In the genomic region with DNA sequence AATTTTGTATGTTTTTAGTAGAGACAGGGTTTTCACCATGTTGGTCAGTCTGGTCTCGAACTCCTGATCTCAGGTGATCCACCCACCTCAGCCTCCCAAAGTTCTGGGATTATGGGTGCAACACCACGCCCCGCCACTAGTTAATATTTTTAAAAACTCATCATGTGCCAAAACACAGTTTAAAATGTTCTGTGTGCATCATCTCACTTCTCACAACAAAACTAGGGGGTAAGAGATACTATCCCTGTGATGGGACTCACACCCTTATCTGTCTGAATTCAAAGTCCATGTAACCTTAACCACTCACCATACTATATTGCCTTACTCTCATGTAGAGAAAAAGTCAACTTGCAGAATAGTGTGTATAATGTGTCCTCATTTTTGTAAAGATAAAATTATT, we compare ENCODE assay signal across 17 cellular contexts. TPM values are rescaled to one million over a fixed set of nuclear protein-coding genes. Genes with fewer than 3 reads are reported as not detected.
DNase-seq lines count a peak whose midpoint lies in the region; TF ChIP-seq lines count a peak whose summit lies in the region.
"Had no signal": no experiment of that assay in that cellular context is flagged by ENCODE, and none has a peak within 500 bp of the region (broad histone marks: within the 10 kb centered on the region; RNA-seq: fewer than 3 reads in every experiment).

No MANE protein-coding gene starts in this region.

- H3K27me3 Mint-ChIP-seq in MCF 10A (ENCODE audit: insufficient read depth, unreplicated experiment) (no peaks in the 10 kb centered on the region), progenitor cell of endocrine pancreas (no peaks in the 10 kb centered on the region)

- H3K4me3 ChIP-seq in mammary epithelial cell (replicated peaks in 1 of 3; ENCODE audit: insufficient read depth in 1 of 3, low read depth in 2 of 3, low read length in 3 of 3) (no peak overlapping the region), cardiac fibroblast (replicated peaks in 1 of 2; ENCODE audit: low read depth in 2 of 2, low read length in 2 of 2) (no peak overlapping the region)
- H3K4me3 ChIP-seq: SK-N-MC had no signal

- no peak for DNase-seq in MCF 10A (ENCODE audit: unreplicated experiment)
- DNase-seq in mammary epithelial cell, result no peak
- peak; percentile 29 for DNase-seq in KBM-7
- no peak for DNase-seq in cardiac fibroblast (ENCODE audit: low read depth in 2 of 2)
- no peak for DNase-seq in progenitor cell of endocrine pancreas (ENCODE audit: low spot score, unreplicated experiment)
- DNase-seq in NCI-H69 (lab: John Stamatoyannopoulos, UW), result no peak
- DNase-seq in retina, result no peak
- DNase-seq in hippocampal formation (lab: John Stamatoyannopoulos, UW), result no peak
- DNase-seq: activated naive CD4-positive, alpha-beta T cell treated with anti-CD3 and anti-CD28 coated beads, Interleukin-2, amount 10 ng/mL, durations not matched to agents 7 days and 5 days; effector CD8-positive, alpha-beta T cell; foreskin fibroblast; mesenchymal stem cell; NCI-H1436; NCI-H2227 treated with DMSO at 0.1 percent for 48 hours had no signal

- no peaks in the 10 kb centered on the region for H3K79me2 ChIP-seq in mammary epithelial cell (ENCODE audit: insufficient read depth, low read length)

- no TSS peak for BruUV-seq in MCF 10A (replicated peaks; lab: Mats Ljungman, UMichigan)
- no TSS peak for BruUV-seq in mammary epithelial cell (replicated peaks; lab: Mats Ljungman, UMichigan)

- H3K27ac Mint-ChIP-seq in MCF 10A (ENCODE audit: low read depth, unreplicated experiment) (no peak overlapping the region), progenitor cell of endocrine pancreas (no peak overlapping the region)
- H3K27ac Mint-ChIP-seq: activated naive CD4-positive, alpha-beta T cell treated with anti-CD3 and anti-CD28 coated beads, Interleukin-2, amount 10 ng/mL, durations not matched to agents 7 days and 5 days; stimulated activated effector memory CD8-positive, alpha-beta T cell treated with anti-CD3 and anti-CD28 coated beads, Interleukin-12 subunit alpha, Interleukin-12 subunit beta, amount 100 ng/mL, for 72 hours had no signal

- CTCF ChIA-PET in MCF 10A (lab: Yijun Ruan, JAX), result interaction anchor here (0.8 kb wide), 1 partner anchor 61 kb away, joined by 3 read pairs; no protein-coding TSS in a partner anchor
- CTCF ChIA-PET in mammary epithelial cell (lab: Charles Lee; ENCODE audit: low non-redundant PET), result no interaction called here

- no peaks in the 10 kb centered on the region for H3K9me3 ChIP-seq in mammary epithelial cell (replicated peaks; ENCODE audit: insufficient read depth, low read length)

- H3K36me3 ChIP-seq in mammary epithelial cell (ENCODE audit: insufficient read depth, low read length), result no peaks in the 10 kb centered on the region

- H3K4me3 Mint-ChIP-seq in MCF 10A (ENCODE audit: unreplicated experiment) (no peak overlapping the region), progenitor cell of endocrine pancreas (ENCODE audit: low read depth) (no peak overlapping the region)
- H3K4me3 Mint-ChIP-seq: activated naive CD4-positive, alpha-beta T cell treated with anti-CD3 and anti-CD28 coated beads, Interleukin-2, amount 10 ng/mL, durations not matched to agents 7 days and 5 days; stimulated activated effector memory CD8-positive, alpha-beta T cell treated with anti-CD3 and anti-CD28 coated beads, Interleukin-12 subunit alpha, Interleukin-12 subunit beta, amount 100 ng/mL, for 72 hours had no signal

- H3K36me3 Mint-ChIP-seq in MCF 10A (ENCODE audit: insufficient read depth, unreplicated experiment) (no peaks in the 10 kb centered on the region), progenitor cell of endocrine pancreas (ENCODE audit: insufficient read depth) (no peaks in the 10 kb centered on the region)
- H3K36me3 Mint-ChIP-seq: stimulated activated effector memory CD8-positive, alpha-beta T cell treated with anti-CD3 and anti-CD28 coated beads, Interleukin-12 subunit alpha, Interleukin-12 subunit beta, amount 100 ng/mL, for 72 hours had no signal

- in situ Hi-C loops in mammary epithelial cell (cut with MboI; ENCODE audit: low sequenced_read_pairs in 2 of 2), result no loop called here
- in situ Hi-C loops in KBM-7 (cut with MboI; ENCODE audit: low pct_unique_long_range_greater_than_20kb, low sequenced_read_pairs), result no loop called here

- H3K4me2 ChIP-seq in mammary epithelial cell (ENCODE audit: insufficient read depth, low read depth, low read length), result no peak overlapping the region

- peak; percentile 20 for TF ChIP-seq CTCF in MCF 10A (IDR thresholded peaks at IDR 0.05; ENCODE audit: unreplicated experiment)
- TF ChIP-seq CTCF in mammary epithelial cell (conservative IDR thresholded peaks at IDR 0.05 in 1 of 2, IDR thresholded peaks at IDR 0.05 in 1 of 2; ENCODE audit: extremely low read depth in 1 of 2, insufficient read depth in 1 of 2, low read depth in 1 of 2, low read length in 2 of 2), result peak in 1 of 2 donors; percentile 3
- TF ChIP-seq CTCF in cardiac fibroblast (IDR thresholded peaks at IDR 0.05; ENCODE audit: low read depth, low read length), result peak; percentile 2
- TF ChIP-seq CTCF in progenitor cell of endocrine pancreas (IDR thresholded peaks at IDR 0.05; ENCODE audit: unreplicated experiment), result peak; percentile 35

- H3K27me3 ChIP-seq in mammary epithelial cell (ENCODE audit: insufficient read depth, low read length), result no peaks in the 10 kb centered on the region

- no peaks in the 10 kb centered on the region for H4K20me1 ChIP-seq in mammary epithelial cell (ENCODE audit: insufficient read depth, low read length)

- POLR2A ChIA-PET in MCF 10A (lab: Yijun Ruan, JAX), result no interaction called here

- H3K9ac ChIP-seq in mammary epithelial cell (ENCODE audit: insufficient read depth, low read length), result no peak overlapping the region

- no peak overlapping the region for H2AFZ ChIP-seq in mammary epithelial cell (ENCODE audit: low read depth, low read length)

- H3K4me1 Mint-ChIP-seq in MCF 10A (ENCODE audit: insufficient read depth, unreplicated experiment) (no peaks in the 10 kb centered on the region), progenitor cell of endocrine pancreas (ENCODE audit: low read depth) (peaks cover 21% of the 10 kb centered on the region)

- intact Hi-C loops in MCF 10A (cut with micrococcal nuclease), result no loop called here
- intact Hi-C loops in mammary epithelial cell (cut with micrococcal nuclease), result no loop called here

- peaks cover 15% of the 10 kb centered on the region for H3K4me1 ChIP-seq in mammary epithelial cell (ENCODE audit: insufficient read depth, low read length)

- WGBS in mammary epithelial cell (ENCODE audit: low coverage, missing lambda C conversion rate), result 90% methylated on average over 3 of the region's 3 CpGs

- dilution Hi-C loops in mammary epithelial cell (cut with HindIII; ENCODE audit: low sequenced_read_pairs), result no loop called here

- H3K9me3 Mint-ChIP-seq in MCF 10A (ENCODE audit: unreplicated experiment) (no peaks in the 10 kb centered on the region), progenitor cell of endocrine pancreas (ENCODE audit: low read depth) (no peaks in the 10 kb centered on the region)
- H3K9me3 Mint-ChIP-seq: activated naive CD4-positive, alpha-beta T cell treated with anti-CD3 and anti-CD28 coated beads, Interleukin-2, amount 10 ng/mL, durations not matched to agents 7 days and 5 days; stimulated activated effector memory CD8-positive, alpha-beta T cell treated with anti-CD3 and anti-CD28 coated beads, Interleukin-12 subunit alpha, Interleukin-12 subunit beta, amount 100 ng/mL, for 72 hours had no signal

- H3K27ac ChIP-seq in mammary epithelial cell (ENCODE audit: insufficient read depth, low read depth, low read length), result no peak overlapping the region
- H3K27ac ChIP-seq: SK-N-MC had no signal

RNA-seq across cellular contexts. Expression of gene PKD2L2, which starts 2.6 kb away (rescaled TPM):
- total RNA-seq in MCF 10A (2022), result not detected in 2 replicates
- total RNA-seq in mammary epithelial cell, result not detected
- not detected for polyA plus RNA-seq in mammary epithelial cell
- polyA minus RNA-seq in mammary epithelial cell, result not detected
- total RNA-seq in progenitor cell of endocrine pancreas, result not detected in 2 replicates
- total RNA-seq: H1 had no signal
- polyA plus RNA-seq: H1 had no signal

RNA-seq across cellular contexts. Expression of gene MYOT, which starts 24.2 kb away (rescaled TPM):
- not detected in 2 replicates for total RNA-seq in MCF 10A (2022)
- total RNA-seq in mammary epithelial cell, result 1 to 10 TPM in 1 of 2 donors, under 1 TPM in 1; 0.12 to 3.0 TPM
- 0.75 TPM for polyA plus RNA-seq in mammary epithelial cell
- polyA minus RNA-seq in mammary epithelial cell, result not detected
- total RNA-seq in progenitor cell of endocrine pancreas, result not detected in 2 replicates
- total RNA-seq: H1 had no signal
- polyA plus RNA-seq: H1 had no signal
